In the genomic region with DNA sequence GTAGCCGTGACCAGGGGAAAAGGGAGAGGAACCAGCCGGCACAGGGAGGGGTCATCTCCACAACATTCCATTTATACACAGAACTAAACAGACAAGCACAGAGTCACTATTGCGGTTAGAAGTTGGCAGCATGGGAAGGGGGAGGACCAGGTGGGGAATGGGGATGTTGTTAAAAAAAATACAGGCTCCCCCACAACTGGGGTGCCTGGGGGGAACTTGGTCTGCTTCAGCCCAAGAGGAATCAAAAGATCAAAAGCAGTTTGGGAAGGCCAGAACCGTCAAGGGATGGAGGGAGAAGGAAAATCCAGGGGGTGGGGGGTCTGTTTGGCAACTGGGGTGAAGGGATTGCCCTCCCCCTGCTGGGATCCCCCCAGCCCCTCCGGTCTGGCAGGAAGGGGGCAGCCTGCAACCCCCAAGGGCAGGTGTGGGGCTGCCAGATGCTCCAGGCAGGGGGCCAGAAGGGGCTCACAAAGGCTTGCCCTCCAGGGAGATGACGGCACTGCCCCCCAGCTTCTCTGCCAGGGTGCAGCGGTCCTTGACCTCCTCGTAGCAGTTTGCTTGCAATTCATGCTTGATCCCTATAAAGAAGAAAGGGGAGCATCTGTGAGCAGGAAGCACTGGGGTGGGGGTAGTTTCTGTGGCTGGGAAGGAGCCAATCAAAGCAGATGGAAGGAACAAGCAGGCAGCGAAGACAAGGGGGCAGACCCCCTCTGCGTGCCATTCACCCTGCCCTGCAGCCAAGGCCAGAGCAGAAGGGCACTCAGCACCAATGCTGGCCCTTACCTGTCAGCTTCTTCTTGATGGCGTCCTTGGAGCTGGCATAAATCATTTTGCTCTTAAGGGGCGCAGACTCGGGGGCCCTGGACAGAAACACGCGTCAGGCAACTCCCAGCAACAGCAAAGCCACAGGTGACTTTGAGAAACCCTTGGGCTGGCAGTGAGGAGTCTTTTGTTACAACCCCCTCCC, we compare ENCODE assay signal across 9 cellular contexts. TPM values are rescaled to one million over a fixed set of nuclear protein-coding genes. Genes with fewer than 3 reads are reported as not detected.
A peak's percentile ranks its signal among the peaks of the same experiment; 100 is the strongest.
DNase-seq lines count a peak whose midpoint lies in the region; ATAC-seq and TF ChIP-seq lines count a peak whose summit lies in the region.
"Had no signal": no experiment of that assay in that cellular context is flagged by ENCODE, and none has a peak within 500 bp of the region (broad histone marks: within the 10 kb centered on the region; RNA-seq: fewer than 3 reads in every experiment).

No MANE protein-coding gene starts in this region.

- H3K4me3 ChIP-seq in breast epithelium (no peak overlapping the region), transverse colon (peak overlapping the region in 2 of 4 donors; percentile 5 to 84), thyroid gland (replicated peaks in 1 of 3) (no peak overlapping the region)
- H3K4me3 ChIP-seq: body of pancreas had no signal

- intact Hi-C loops in MCF 10A (cut with micrococcal nuclease): no loop called here
- intact Hi-C loops in breast epithelium (cut with DNase I; ENCODE audit: low total_unique reads): no loop called here
- intact Hi-C loops in transverse colon (cut with DNase I; ENCODE audit: low total_unique reads): no loop called here
- intact Hi-C loops in thyroid gland (cut with DNase I): no loop called here

- H3K9me3 Mint-ChIP-seq in MCF 10A (ENCODE audit: unreplicated experiment) (no peaks in the 10 kb centered on the region), memory B cell (no peaks in the 10 kb centered on the region)
- no peaks in the 10 kb centered on the region for H3K9me3 Mint-ChIP-seq in activated T-helper 17 cell treated with anti-CD3 and anti-CD28 coated beads, Interleukin-2, amount 50 U/mL, for 72 hours

- no peak for TF ChIP-seq POLR2A in breast epithelium (IDR thresholded peaks at IDR 0.05)
- no peak for TF ChIP-seq POLR2A in transverse colon (IDR thresholded peaks at IDR 0.05)
- TF ChIP-seq POLR2A in thyroid gland (IDR thresholded peaks at IDR 0.05): no peak

- H3K36me3 Mint-ChIP-seq in MCF 10A (ENCODE audit: insufficient read depth, unreplicated experiment) (peaks cover 56% of the 10 kb centered on the region), memory B cell (peaks cover 22% of the 10 kb centered on the region)
- H3K36me3 Mint-ChIP-seq in activated T-helper 17 cell treated with anti-CD3 and anti-CD28 coated beads, Interleukin-2, amount 50 U/mL, for 72 hours (ENCODE audit: low read depth): peaks cover 67% of the 10 kb centered on the region

- WGBS in transverse colon (ENCODE audit: low coverage in 1 of 2), 2 donors: 50 to 51% methylated on average over 2 to 14 of the region's 15 CpGs
- 83% methylated on average over 15 of the region's 15 CpGs for WGBS in thyroid gland, 2 donors

- H3K27me3 ChIP-seq in breast epithelium: no peaks in the 10 kb centered on the region
- H3K27me3 ChIP-seq in transverse colon: no peaks in the 10 kb centered on the region
- no peaks in the 10 kb centered on the region for H3K27me3 ChIP-seq in thyroid gland
- H3K27me3 ChIP-seq: body of pancreas had no signal

- DNase-seq in MCF 10A (ENCODE audit: unreplicated experiment) (no peak), breast epithelium (ENCODE audit: low spot score in 2 of 2) (no peak), memory B cell (ENCODE audit: low spot score in 2 of 2) (no peak), transverse colon (peak; percentile 18), NCI-H2081 (lab: John Stamatoyannopoulos, UW) (no peak), thyroid gland (no peak), GM10248 (ENCODE audit: extremely low spot score) (no peak)

- no peak for TF ChIP-seq EP300 in transverse colon (IDR thresholded peaks at IDR 0.05; ENCODE audit: low read depth)

- TSS peak; percentile 63 for BruUV-seq in MCF 10A (replicated peaks; lab: Mats Ljungman, UMichigan)

- H3K4me1 ChIP-seq in breast epithelium (peaks cover 3 to 8% of the 10 kb centered on the region in 2 donors), transverse colon (peaks cover 33 to 64% (median 54%) of the 10 kb centered on the region in 4 donors), thyroid gland (peaks cover 9 to 25% of the 10 kb centered on the region in 2 donors)

- POLR2A ChIA-PET in MCF 10A (lab: Yijun Ruan, JAX): interaction anchor here (0.7 kb wide), 1 partner anchor 35 kb away, joined by 4 read pairs; a partner anchor contains a TSS
- POLR2A ChIA-PET in GM10248 (lab: Yijun Ruan, JAX): interaction anchor here (0.6 to 0.8 kb wide), 2 partner anchors 8 to 177 kb away, joined by 3 to 5 read pairs; no protein-coding TSS in a partner anchor

- H3K4me1 Mint-ChIP-seq in MCF 10A (ENCODE audit: insufficient read depth, unreplicated experiment): peaks cover 22% of the 10 kb centered on the region
- H3K4me1 Mint-ChIP-seq in activated T-helper 17 cell treated with anti-CD3 and anti-CD28 coated beads, Interleukin-2, amount 50 U/mL, for 72 hours: peaks cover 19% of the 10 kb centered on the region
- H3K4me1 Mint-ChIP-seq in memory B cell: peaks cover 39% of the 10 kb centered on the region

- peaks cover 0 to 8% of the 10 kb centered on the region in 2 donors for H3K9me3 ChIP-seq in breast epithelium
- H3K9me3 ChIP-seq in transverse colon: no peaks in the 10 kb centered on the region
- H3K9me3 ChIP-seq in thyroid gland: no peaks in the 10 kb centered on the region
- H3K9me3 ChIP-seq: body of pancreas had no signal

- in situ Hi-C loops in transverse colon (cut with MboI; ENCODE audit: low pct_ligation_motif_present in 1 of 4, low pct_unique_long_range_greater_than_20kb in 1 of 4, low sequenced_read_pairs in 3 of 4): no loop called here

- peak overlapping the region; percentile 71 for H3K27ac Mint-ChIP-seq in MCF 10A (ENCODE audit: low read depth, unreplicated experiment)
- peak overlapping the region; percentile 56 for H3K27ac Mint-ChIP-seq in activated T-helper 17 cell treated with anti-CD3 and anti-CD28 coated beads, Interleukin-2, amount 50 U/mL, for 72 hours
- no peak overlapping the region for H3K27ac Mint-ChIP-seq in memory B cell

- peak overlapping the region; percentile 83 for H3K4me3 Mint-ChIP-seq in MCF 10A (ENCODE audit: unreplicated experiment)
- H3K4me3 Mint-ChIP-seq in activated T-helper 17 cell treated with anti-CD3 and anti-CD28 coated beads, Interleukin-2, amount 50 U/mL, for 72 hours: peak overlapping the region; percentile 89
- H3K4me3 Mint-ChIP-seq in memory B cell: peak overlapping the region; percentile 46

- no peaks in the 10 kb centered on the region for H3K27me3 Mint-ChIP-seq in MCF 10A (ENCODE audit: insufficient read depth, unreplicated experiment)
- no peaks in the 10 kb centered on the region for H3K27me3 Mint-ChIP-seq in activated T-helper 17 cell treated with anti-CD3 and anti-CD28 coated beads, Interleukin-2, amount 50 U/mL, for 72 hours
- no peaks in the 10 kb centered on the region for H3K27me3 Mint-ChIP-seq in memory B cell

- no peak overlapping the region for H3K27ac ChIP-seq in breast epithelium
- H3K27ac ChIP-seq in transverse colon: peak overlapping the region; percentile 97 to 100 (median 100)
- H3K27ac ChIP-seq in thyroid gland: no peak overlapping the region
- H3K27ac ChIP-seq: body of pancreas had no signal

- ATAC-seq in activated T-helper 17 cell treated with anti-CD3 and anti-CD28 coated beads, Interleukin-2, amount 50 U/mL, for 72 hours (replicated peaks): no peak
- no peak for ATAC-seq in memory B cell (ENCODE audit: low read depth)
- ATAC-seq: body of pancreas had no signal

- TF ChIP-seq CTCF in MCF 10A (IDR thresholded peaks at IDR 0.05; ENCODE audit: unreplicated experiment) (no peak), breast epithelium (IDR thresholded peaks at IDR 0.05) (no peak), transverse colon (IDR thresholded peaks at IDR 0.05) (no peak), thyroid gland (IDR thresholded peaks at IDR 0.05) (no peak), GM10248 (IDR thresholded peaks at IDR 0.05; ENCODE audit: control extremely low read depth, extremely low read depth, low read depth, missing control alignments) (no peak)

- H3K36me3 ChIP-seq in breast epithelium: no peaks in the 10 kb centered on the region
- peaks cover 2 to 28% (median 14%) of the 10 kb centered on the region in 4 donors for H3K36me3 ChIP-seq in transverse colon
- H3K36me3 ChIP-seq in thyroid gland: peaks cover 32 to 34% of the 10 kb centered on the region in 2 donors

- CTCF ChIA-PET in MCF 10A (lab: Yijun Ruan, JAX): interaction anchor here (0.6 kb wide), 1 partner anchor 38 kb away, joined by 4 read pairs; no protein-coding TSS in a partner anchor
- CTCF ChIA-PET in GM10248 (lab: Yijun Ruan, JAX): interaction anchor here (1.6 kb wide), 1 partner anchor 35 kb away, joined by 3 read pairs; a partner anchor contains a TSS

RNA-seq across cellular contexts. Expression of a gene that starts 2.8 kb away (rescaled TPM):
- total RNA-seq in MCF 10A (2022) (589 and 611 TPM in 2 replicates), breast epithelium (100 to 1,000 TPM; 407 to 564 (median 453) TPM), transverse colon (1,000 to 10,000 TPM; 1,308 to 1,852 (median 1,703) TPM), thyroid gland (100 to 1,000 TPM; 330 to 581 (median 494) TPM)
- 1,000 to 10,000 TPM in 1 of 2 donors, 100 to 1,000 TPM in 1; 682 to 1,566 TPM for total RNA-seq in activated T-helper 17 cell treated with anti-CD3 and anti-CD28 coated beads, Interleukin-2, amount 50 U/mL, for 72 hours

RNA-seq across cellular contexts. Expression of a gene that starts 5.1 kb away (rescaled TPM):
- total RNA-seq in MCF 10A (2022) (59.0 and 77.6 TPM in 2 replicates), breast epithelium (10 to 100 TPM; 29.8 to 44.6 (median 42.9) TPM), transverse colon (100 to 1,000 TPM in 1 of 4 donors, 10 to 100 TPM in 3; 58.3 to 191 (median 81.2) TPM), thyroid gland (10 to 100 TPM; 31.8 to 61.9 (median 42.5) TPM)
- 10 to 100 TPM; 65.2 to 77.2 TPM for total RNA-seq in activated T-helper 17 cell treated with anti-CD3 and anti-CD28 coated beads, Interleukin-2, amount 50 U/mL, for 72 hours

RNA-seq across cellular contexts. Expression of a gene that starts 17.4 kb away (rescaled TPM):
- total RNA-seq in MCF 10A (2022): 2.4 and 3.3 TPM in 2 replicates
- total RNA-seq in breast epithelium: 10 to 100 TPM; 34.5 to 75.0 (median 57.0) TPM
- total RNA-seq in activated T-helper 17 cell treated with anti-CD3 and anti-CD28 coated beads, Interleukin-2, amount 50 U/mL, for 72 hours: 10 to 100 TPM; 11.5 to 76.3 TPM
- total RNA-seq in transverse colon: 10 to 100 TPM; 15.2 to 34.4 (median 25.1) TPM
- 100 to 1,000 TPM in 2 of 4 donors, 10 to 100 TPM in 2; 70.7 to 125 (median 91.4) TPM for total RNA-seq in thyroid gland

RNA-seq across cellular contexts. Expression of a gene that starts 21.4 kb away (rescaled TPM):
- total RNA-seq in MCF 10A (2022) (not detected in 2 replicates), breast epithelium (1 to 10 TPM in 1 of 3 donors, under 1 TPM in 2; 0.15 to 2.3 (median 0.48) TPM), transverse colon (10 to 100 TPM in 1 of 4 donors, 1 to 10 TPM in 1, under 1 TPM in 1, not detected in 1; 0.60 to 10.0 (median 1.6) TPM), thyroid gland (under 1 TPM in 1 of 4 donors, not detected in 3; 0.45 TPM)
- 1 to 10 TPM; 1.6 to 6.6 TPM for total RNA-seq in activated T-helper 17 cell treated with anti-CD3 and anti-CD28 coated beads, Interleukin-2, amount 50 U/mL, for 72 hours

RNA-seq across cellular contexts. Expression of a gene that starts 24.5 kb away (rescaled TPM):
- total RNA-seq in MCF 10A (2022) (not detected in 2 replicates), breast epithelium (1 to 10 TPM; 1.6 to 4.0 (median 1.9) TPM), transverse colon (1 to 10 TPM in 2 of 4 donors, not detected in 2; 1.1 to 1.8 TPM), thyroid gland (1 to 10 TPM in 3 of 4 donors, under 1 TPM in 1; 0.67 to 7.6 (median 2.7) TPM)
- 10 to 100 TPM in 1 of 2 donors, 1 to 10 TPM in 1; 5.4 to 23.6 TPM for total RNA-seq in activated T-helper 17 cell treated with anti-CD3 and anti-CD28 coated beads, Interleukin-2, amount 50 U/mL, for 72 hours

Comparison
In these comparisons a context has a peak if more than half of its experiments do, and no peak if none do; other contexts are left out.
1. H3K27ac ChIP-seq: peak in transverse colon (4 of 4); none in breast epithelium (0 of 2) and thyroid gland (0 of 3).
2. Peak in every context shown above with its lines, with median percentiles within 50 percentile points of each other: H3K4me3 Mint-ChIP-seq.